Comparison of ENCODE assay signal across 22 cellular contexts in the genomic region with DNA sequence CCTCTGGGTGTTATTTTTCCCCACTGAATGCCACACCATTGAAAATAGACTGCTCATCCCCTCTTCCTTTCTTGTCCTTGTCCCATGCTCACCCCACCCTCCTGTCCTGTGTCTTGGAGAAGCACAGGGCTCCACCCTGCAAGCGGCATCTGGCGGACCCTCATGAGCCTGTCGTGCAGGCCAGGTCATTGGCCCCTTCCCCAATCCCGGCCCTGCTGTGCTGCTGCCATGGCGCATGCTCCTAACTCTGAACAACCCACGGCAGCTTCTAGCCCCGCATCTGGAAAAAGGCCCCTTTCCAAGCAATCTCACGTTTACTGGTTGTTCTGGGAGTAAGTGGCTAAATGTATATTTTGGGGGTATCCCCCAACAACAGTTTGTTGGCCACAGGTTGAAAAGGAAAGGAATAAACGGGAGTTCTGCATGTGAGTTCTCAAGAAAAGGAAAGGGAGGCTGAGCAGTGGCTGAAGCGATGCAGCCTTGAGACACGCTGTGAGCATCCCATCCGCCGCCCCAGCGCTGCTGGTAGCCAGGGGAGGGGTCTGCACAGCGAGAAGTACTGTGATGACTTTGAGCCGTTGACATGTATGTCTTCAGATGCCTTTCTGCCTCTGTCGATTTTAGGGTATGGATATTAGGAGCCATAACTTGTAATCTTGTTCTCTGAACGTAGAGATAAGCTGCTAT. TPM values are rescaled to one million over a fixed set of nuclear protein-coding genes. Genes with fewer than 3 reads are reported as not detected.
"Had no signal": no experiment of that assay in that cellular context is flagged by ENCODE, and none has a peak within 500 bp of the region (broad histone marks: within the 10 kb centered on the region; RNA-seq: fewer than 3 reads in every experiment).

No MANE protein-coding gene starts in this region.

- H3K27ac ChIP-seq: adrenal gland, ascending aorta, brain microvascular endothelial cell, esophagus squamous epithelium, gastroesophageal sphincter, tibial artery had no signal

- H3K9me3 ChIP-seq: adrenal gland, ascending aorta, esophagus squamous epithelium, gastroesophageal sphincter, tibial artery had no signal

- H3K27me3 ChIP-seq: adrenal gland, ascending aorta, brain microvascular endothelial cell, dorsolateral prefrontal cortex, esophagus squamous epithelium, gastroesophageal sphincter, tibial artery had no signal

- ATAC-seq: activated T-cell treated with anti-CD3 and anti-CD28 coated beads, Interleukin-2, amount 50 U/mL, for 72 hours; effector memory CD8-positive, alpha-beta T cell; gastroesophageal sphincter; SK-N-SH treated with all-trans-retinoic acid at 6 μM for 48 hours; stimulated activated naive CD8-positive, alpha-beta T cell treated with anti-CD3 and anti-CD28 coated beads, Interleukin-15, amount 100 ng/mL, for 72 hours had no signal

- H3K4me3 ChIP-seq: adrenal gland, ascending aorta, dorsolateral prefrontal cortex, esophagus squamous epithelium, gastroesophageal sphincter, tibial artery had no signal

- H3K4me1 ChIP-seq: adrenal gland, esophagus squamous epithelium, gastroesophageal sphincter, tibial artery had no signal

- H3K4me3 Mint-ChIP-seq: activated CD4-positive, alpha-beta T cell treated with anti-CD3 and anti-CD28 coated beads, Interleukin-2, amount 10 ng/mL, durations not matched to agents 7 days and 5 days; activated naive CD4-positive, alpha-beta T cell treated with anti-CD3 and anti-CD28 coated beads, Interleukin-2, amount 50 U/mL, for 24 hours; activated T-cell treated with anti-CD3 and anti-CD28 coated beads, Interleukin-2, amount 50 U/mL, for 72 hours; effector memory CD8-positive, alpha-beta T cell; memory B cell; neural crest cell; stimulated activated naive CD8-positive, alpha-beta T cell treated with anti-CD3 and anti-CD28 coated beads, Interleukin-15, amount 100 ng/mL, for 72 hours had no signal

- DNase-seq: activated CD4-positive, alpha-beta T cell treated with anti-CD3 and anti-CD28 coated beads, Interleukin-2, amount 10 ng/mL, durations not matched to agents 7 days and 5 days; activated CD4-positive, CD25-positive, alpha-beta regulatory T cell treated with anti-CD3 and anti-CD28 coated beads, Interleukin-2, amount 50 U/mL, for 72 hours; activated CD8-positive, alpha-beta memory T cell treated with anti-CD3 and anti-CD28 coated beads, Interleukin-2, amount 50 U/mL, for 48 hours; activated effector memory CD4-positive, alpha-beta T cell treated with Interleukin-2 at 50 U/mL for 16 hours; activated T-cell treated with anti-CD3 and anti-CD28 coated beads, Interleukin-2, amount 50 U/mL, for 72 hours; adrenal gland; brain microvascular endothelial cell; central memory CD4-positive, alpha-beta T cell; dorsolateral prefrontal cortex; effector memory CD8-positive, alpha-beta T cell; esophagus squamous epithelium; head of caudate nucleus; occipital lobe; stimulated activated CD4-positive, alpha-beta T cell treated with anti-CD3 and anti-CD28 coated beads, Interleukin-4, amount 100 ng/mL, for 1 hour; stimulated activated naive CD8-positive, alpha-beta T cell treated with anti-CD3 and anti-CD28 coated beads, Interleukin-15, amount 100 ng/mL, for 72 hours; tibial artery had no signal

- H3K4me1 Mint-ChIP-seq: neural crest cell; stimulated activated naive CD8-positive, alpha-beta T cell treated with anti-CD3 and anti-CD28 coated beads, Interleukin-15, amount 100 ng/mL, for 72 hours had no signal

- H3K27ac Mint-ChIP-seq: activated CD4-positive, alpha-beta T cell treated with anti-CD3 and anti-CD28 coated beads, Interleukin-2, amount 10 ng/mL, durations not matched to agents 7 days and 5 days; activated naive CD4-positive, alpha-beta T cell treated with anti-CD3 and anti-CD28 coated beads, Interleukin-2, amount 50 U/mL, for 24 hours; activated T-cell treated with anti-CD3 and anti-CD28 coated beads, Interleukin-2, amount 50 U/mL, for 72 hours; memory B cell had no signal

- H3K9me3 Mint-ChIP-seq: activated CD4-positive, alpha-beta T cell treated with anti-CD3 and anti-CD28 coated beads, Interleukin-2, amount 10 ng/mL, durations not matched to agents 7 days and 5 days; activated naive CD4-positive, alpha-beta T cell treated with anti-CD3 and anti-CD28 coated beads, Interleukin-2, amount 50 U/mL, for 24 hours; activated T-cell treated with anti-CD3 and anti-CD28 coated beads, Interleukin-2, amount 50 U/mL, for 72 hours; effector memory CD8-positive, alpha-beta T cell; memory B cell; neural crest cell; stimulated activated naive CD8-positive, alpha-beta T cell treated with anti-CD3 and anti-CD28 coated beads, Interleukin-15, amount 100 ng/mL, for 72 hours had no signal

- H3K27me3 Mint-ChIP-seq: activated CD4-positive, alpha-beta T cell treated with anti-CD3 and anti-CD28 coated beads, Interleukin-2, amount 10 ng/mL, durations not matched to agents 7 days and 5 days; activated naive CD4-positive, alpha-beta T cell treated with anti-CD3 and anti-CD28 coated beads, Interleukin-2, amount 50 U/mL, for 24 hours; effector memory CD8-positive, alpha-beta T cell; memory B cell; stimulated activated naive CD8-positive, alpha-beta T cell treated with anti-CD3 and anti-CD28 coated beads, Interleukin-15, amount 100 ng/mL, for 72 hours had no signal

RNA-seq across cellular contexts. Expression of a gene that starts 16.3 kb away (rescaled TPM):
- total RNA-seq: gastroesophageal sphincter had no signal
